8 cellular contexts compared by ENCODE assay signal in the genomic region with DNA sequence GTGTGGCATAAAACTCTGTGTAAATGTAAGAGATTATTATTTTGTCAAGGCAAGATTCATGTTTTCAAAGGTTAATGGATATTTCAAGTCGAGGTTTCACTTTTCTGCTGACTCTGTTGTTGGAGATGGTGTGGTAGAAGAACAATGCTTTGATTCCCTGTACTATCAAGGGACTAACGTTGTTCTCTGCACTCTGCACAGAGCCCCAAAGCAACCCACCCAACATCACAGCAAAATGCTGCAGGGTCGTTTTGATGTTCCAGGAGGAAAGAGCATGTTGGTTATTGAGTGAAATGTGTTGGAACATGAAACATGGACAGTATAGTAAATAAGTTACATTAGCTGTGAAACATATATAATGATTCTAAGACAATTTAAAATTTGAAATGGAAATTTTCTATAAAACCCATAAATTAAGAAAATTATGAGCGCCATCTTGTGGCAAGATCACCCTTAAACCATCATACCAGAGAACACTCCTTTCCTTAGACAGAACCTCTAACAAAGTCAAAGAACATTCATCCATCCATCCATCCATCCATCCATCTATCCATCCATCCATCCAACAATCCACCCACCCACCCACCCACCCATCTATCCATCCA.
DNase-seq lines count a peak whose midpoint lies in the region; ATAC-seq and TF ChIP-seq lines count a peak whose summit lies in the region.

No MANE protein-coding gene starts in this region.

- no peak overlapping the region for H3K27ac Mint-ChIP-seq in activated naive CD4-positive, alpha-beta T cell treated with anti-CD3 and anti-CD28 coated beads, Interleukin-2, amount 10 ng/mL, durations not matched to agents 7 days and 5 days
- H3K27ac Mint-ChIP-seq in T-helper 2 cell treated with Interferon-gamma antibody and Interleukin-4, amounts not matched to agents 5 μg/mL and 100 μg/mL, for 36 hours: no peak overlapping the region

- H3K9me3 Mint-ChIP-seq in activated naive CD4-positive, alpha-beta T cell treated with anti-CD3 and anti-CD28 coated beads, Interleukin-2, amount 10 ng/mL, durations not matched to agents 7 days and 5 days: no peaks in the 10 kb centered on the region
- no peaks in the 10 kb centered on the region for H3K9me3 Mint-ChIP-seq in T-helper 2 cell treated with Interferon-gamma antibody and Interleukin-4, amounts not matched to agents 5 μg/mL and 100 μg/mL, for 36 hours

- TF ChIP-seq CTCF in choroid plexus epithelial cell (conservative IDR thresholded peaks at IDR 0.05; ENCODE audit: low read depth, low read length) (peak; percentile 54), ovary (IDR thresholded peaks at IDR 0.05) (peak in 2 of 3 donors; percentile 23 to 62)

- TF ChIP-seq EP300 in ovary (IDR thresholded peaks at IDR 0.05): no peak

- no peaks in the 10 kb centered on the region for H3K27me3 ChIP-seq in ovary

- no peak for TF ChIP-seq POLR2A in ovary (IDR thresholded peaks at IDR 0.05)

- H3K36me3 ChIP-seq in ovary: no peaks in the 10 kb centered on the region

- H3K4me1 ChIP-seq in ovary (ENCODE audit: insufficient read depth): no peaks in the 10 kb centered on the region

- no peaks in the 10 kb centered on the region for H3K27me3 Mint-ChIP-seq in activated naive CD4-positive, alpha-beta T cell treated with anti-CD3 and anti-CD28 coated beads, Interleukin-2, amount 10 ng/mL, durations not matched to agents 7 days and 5 days
- H3K27me3 Mint-ChIP-seq in T-helper 2 cell treated with Interferon-gamma antibody and Interleukin-4, amounts not matched to agents 5 μg/mL and 100 μg/mL, for 36 hours (ENCODE audit: low read depth): peaks cover 6% of the 10 kb centered on the region

- no peaks in the 10 kb centered on the region for H3K9me3 ChIP-seq in ovary

- no peaks in the 10 kb centered on the region for H3K4me1 Mint-ChIP-seq in activated naive CD4-positive, alpha-beta T cell treated with anti-CD3 and anti-CD28 coated beads, Interleukin-2, amount 10 ng/mL, durations not matched to agents 7 days and 5 days
- H3K4me1 Mint-ChIP-seq in T-helper 2 cell treated with Interferon-gamma antibody and Interleukin-4, amounts not matched to agents 5 μg/mL and 100 μg/mL, for 36 hours (ENCODE audit: low read depth): no peaks in the 10 kb centered on the region

- H3K27ac ChIP-seq in ovary: no peak overlapping the region

- intact Hi-C loops in ovary (cut with DNase I): loop anchor here (2.0 to 10.0 kb wide), 5 partner anchors 85 to 230 kb away; no protein-coding TSS in a partner anchor

- H3K4me3 Mint-ChIP-seq in activated naive CD4-positive, alpha-beta T cell treated with anti-CD3 and anti-CD28 coated beads, Interleukin-2, amount 10 ng/mL, durations not matched to agents 7 days and 5 days: no peak overlapping the region
- no peak overlapping the region for H3K4me3 Mint-ChIP-seq in T-helper 2 cell treated with Interferon-gamma antibody and Interleukin-4, amounts not matched to agents 5 μg/mL and 100 μg/mL, for 36 hours

- H3K4me3 ChIP-seq in choroid plexus epithelial cell (ENCODE audit: low read depth, low read length) (no peak overlapping the region), ovary (no peak overlapping the region)

- no peaks in the 10 kb centered on the region for H3K36me3 Mint-ChIP-seq in activated naive CD4-positive, alpha-beta T cell treated with anti-CD3 and anti-CD28 coated beads, Interleukin-2, amount 10 ng/mL, durations not matched to agents 7 days and 5 days
- no peaks in the 10 kb centered on the region for H3K36me3 Mint-ChIP-seq in T-helper 2 cell treated with Interferon-gamma antibody and Interleukin-4, amounts not matched to agents 5 μg/mL and 100 μg/mL, for 36 hours (ENCODE audit: low read depth)

- peak; percentile 31 for DNase-seq in activated naive CD4-positive, alpha-beta T cell treated with anti-CD3 and anti-CD28 coated beads, Interleukin-2, amount 10 ng/mL, durations not matched to agents 7 days and 5 days
- no peak for DNase-seq in activated naive CD4-positive, alpha-beta T cell treated with Interleukin-2 at 50 U/mL for 16 hours
- DNase-seq in NCI-H2081 (lab: John Stamatoyannopoulos, UW) (peak; percentile 3 to 26), choroid plexus epithelial cell (ENCODE audit: low read depth) (peak; percentile 57), ovary (no peak), NCI-H1436 (lab: John Stamatoyannopoulos, UW) (no peak)
- DNase-seq in T-helper 2 cell treated with Interferon-gamma antibody and Interleukin-4, amounts not matched to agents 5 μg/mL and 100 μg/mL, for 36 hours (ENCODE audit: low spot score): no peak

- CTCF ChIA-PET in activated naive CD4-positive, alpha-beta T cell treated with anti-CD3 and anti-CD28 coated beads, Interleukin-2, amount 10 ng/mL, durations not matched to agents 7 days and 5 days (lab: Charles Lee): interaction anchor here (0.6 to 7.4 kb wide), 12 partner anchors 15 to 252 kb away, joined by 3 to 63 read pairs (median 8); partner anchors contain the start of gene ZBED5

- 7 to 11% (median 9%) methylated on average over 4 of the region's 4 CpGs for WGBS in ovary, 3 donors

- no peak for ATAC-seq in GM19463 (IDR thresholded peaks at IDR 0.05; ENCODE audit: unreplicated experiment)

Comparison
In these comparisons a context has a peak if more than half of its experiments do, and no peak if none do; other contexts are left out.
1. DNase-seq: peak in activated naive CD4-positive, alpha-beta T cell treated with anti-CD3 and anti-CD28 coated beads, Interleukin-2, amount 10 ng/mL, durations not matched to agents 7 days and 5 days (single experiment), NCI-H2081 (2 of 2) and choroid plexus epithelial cell (single experiment); none in activated naive CD4-positive, alpha-beta T cell treated with Interleukin-2 at 50 U/mL for 16 hours (single experiment), ovary (0 of 5), T-helper 2 cell treated with Interferon-gamma antibody and Interleukin-4, amounts not matched to agents 5 μg/mL and 100 μg/mL, for 36 hours (single experiment) and NCI-H1436 (single experiment).